2 cellular contexts compared by ENCODE assay signal in genomic region chr19:5698635-5699422, GRCh38.
TF ChIP-seq lines count a peak whose summit lies in the region.

No MANE protein-coding gene starts in this region.

TF ChIP-seq in SK-N-SH, 30 proteins besides CTCF, POLR2A, EP300 and RAD21 (continued from another document):
- TF ChIP-seq SMC3 (IDR thresholded peaks at IDR 0.05; ENCODE audit: low read depth, low read length) (no peak), PBX3 (IDR thresholded peaks at IDR 0.05) (0 out of 2 replicates have a peak, but pooled peaks have one; percentile 8), CHD2 (IDR thresholded peaks at IDR 0.05; ENCODE audit: low read length, partially characterized antibody) (no peak)
TF ChIP-seq in SK-N-SH: peak in this region for 1.

TF ChIP-seq in SK-N-SH treated with all-trans-retinoic acid at 6 μM for 48 hours, 23 proteins besides CTCF, POLR2A, EP300 and RAD21:
- TF ChIP-seq TSHZ2 (CRISPR knock-in tag; IDR thresholded peaks at IDR 0.05), result no peak
- no peak for TF ChIP-seq ESRRG (CRISPR knock-in tag; IDR thresholded peaks at IDR 0.05)
- TF ChIP-seq TOX (CRISPR knock-in tag; IDR thresholded peaks at IDR 0.05; ENCODE audit: borderline replicate concordance), result no peak
- no peak for TF ChIP-seq BACH2 (CRISPR knock-in tag; IDR thresholded peaks at IDR 0.05; ENCODE audit: borderline replicate concordance)
- no peak for TF ChIP-seq OSR1 (CRISPR knock-in tag; IDR thresholded peaks at IDR 0.05)
- no peak for TF ChIP-seq ISL1 (CRISPR knock-in tag; IDR thresholded peaks at IDR 0.05)
- no peak for TF ChIP-seq ZC3H10 (CRISPR knock-in tag; IDR thresholded peaks at IDR 0.05)
- TF ChIP-seq ZFP30 (CRISPR knock-in tag; IDR thresholded peaks at IDR 0.05), result no peak
- TF ChIP-seq ZNF70 (CRISPR knock-in tag; IDR thresholded peaks at IDR 0.05), result no peak
- TF ChIP-seq TCF4 (CRISPR knock-in tag; IDR thresholded peaks at IDR 0.05; ENCODE audit: borderline replicate concordance), result no peak
- no peak for TF ChIP-seq ZNF565 (CRISPR knock-in tag; conservative IDR thresholded peaks at IDR 0.05; ENCODE audit: low read depth)
- TF ChIP-seq ZNF8 (CRISPR knock-in tag; IDR thresholded peaks at IDR 0.05), result no peak
- TF ChIP-seq RARB (CRISPR knock-in tag; IDR thresholded peaks at IDR 0.05), result no peak
- no peak for TF ChIP-seq PPARA (CRISPR knock-in tag; IDR thresholded peaks at IDR 0.05; ENCODE audit: borderline replicate concordance)
- no peak for TF ChIP-seq CSRNP3 (CRISPR knock-in tag; IDR thresholded peaks at IDR 0.05)
- TF ChIP-seq POU6F1 (CRISPR knock-in tag; IDR thresholded peaks at IDR 0.05; ENCODE audit: borderline replicate concordance, low read depth), result no peak
- no peak for TF ChIP-seq CSDC2 (CRISPR knock-in tag; IDR thresholded peaks at IDR 0.05)
- TF ChIP-seq SNAI2 (CRISPR knock-in tag; IDR thresholded peaks at IDR 0.05), result no peak
- no peak for TF ChIP-seq ZFP3 (CRISPR knock-in tag; IDR thresholded peaks at IDR 0.05)
- TF ChIP-seq PATZ1 (CRISPR knock-in tag; IDR thresholded peaks at IDR 0.05; ENCODE audit: borderline replicate concordance), result no peak
